ENCODE assay signal across 22 cellular contexts in genomic region chr16:17411263-17411662, GRCh38.
"Had no signal": no experiment of that assay in that cellular context is flagged by ENCODE, and none has a peak within 500 bp of the region (broad histone marks: within the 10 kb centered on the region; RNA-seq: fewer than 3 reads in every experiment).

No MANE protein-coding gene starts in this region.

- FAIRE-seq: keratinocyte had no signal

- DNase-seq: cortex of kidney; effector memory CD4-positive, alpha-beta T cell; esophagus squamous epithelium; foreskin fibroblast; immature natural killer cell; left ventricle myocardium inferior; naive thymus-derived CD8-positive, alpha-beta T cell; psoas muscle; retina; spleen; stimulated activated CD4-positive, alpha-beta T cell treated with anti-CD3 and anti-CD28 coated beads, Interleukin-15, amount 100 ng/mL, for 24 hours; stimulated activated CD4-positive, alpha-beta T cell treated with anti-CD3 and anti-CD28 coated beads, Interleukin-1b, Interleukin-23, amount 100 ng/mL, for 48 hours; stimulated activated CD4-positive, alpha-beta T cell treated with anti-CD3 and anti-CD28 coated beads, Interleukin-4, amount 100 ng/mL, for 24 hours; stimulated activated naive CD4-positive, alpha-beta T cell; stomach; substantia nigra; trophoblast cell had no signal

- H3K27me3 Mint-ChIP-seq: naive thymus-derived CD8-positive, alpha-beta T cell had no signal

- H3K4me3 ChIP-seq: esophagus squamous epithelium, left ventricle myocardium inferior, lung, psoas muscle, spleen, stomach had no signal

- H3K36me3 ChIP-seq: esophagus squamous epithelium, left ventricle myocardium inferior, neutrophil, spleen, stomach had no signal

- H3K9me3 ChIP-seq: esophagus squamous epithelium, neutrophil, psoas muscle, stomach had no signal

- ATAC-seq: naive thymus-derived CD8-positive, alpha-beta T cell; psoas muscle; sciatic nerve had no signal

- H3K27me3 ChIP-seq: esophagus squamous epithelium, neutrophil, spleen, stomach had no signal

- H3K4me1 ChIP-seq: psoas muscle had no signal

- H3K9me3 Mint-ChIP-seq: immature natural killer cell had no signal

- H3K4me3 Mint-ChIP-seq: immature natural killer cell; naive thymus-derived CD8-positive, alpha-beta T cell had no signal

- H3K27ac ChIP-seq: epithelial cell of prostate, left ventricle myocardium inferior, neutrophil, psoas muscle, spleen, stomach had no signal
